9 cellular contexts compared by ENCODE assay signal in genomic region chr11:79493555-79494171, GRCh38. TPM values are rescaled to one million over a fixed set of nuclear protein-coding genes. Genes with fewer than 3 reads are reported as not detected.
A peak's percentile ranks its signal among the peaks of the same experiment; 100 is the strongest.
DNase-seq lines count a peak whose midpoint lies in the region; ATAC-seq and TF ChIP-seq lines count a peak whose summit lies in the region.
"Had no signal": no experiment of that assay in that cellular context is flagged by ENCODE, and none has a peak within 500 bp of the region (broad histone marks: within the 10 kb centered on the region; RNA-seq: fewer than 3 reads in every experiment).

No MANE protein-coding gene starts in this region.

- ATAC-seq in GM19351 (IDR thresholded peaks at IDR 0.05; ENCODE audit: unreplicated experiment): peak; percentile 96
- peak; percentile 77 for ATAC-seq in HG03378 (IDR thresholded peaks at IDR 0.05; ENCODE audit: unreplicated experiment)
- ATAC-seq: T-helper 17 cell had no signal

- peak; percentile 61 for DNase-seq in COR-L47 (lab: John Stamatoyannopoulos, UW)
- peak; percentile 65 for DNase-seq in NCI-H510A treated with DMSO at 0.1 percent for 48 hours (lab: John Stamatoyannopoulos, UW)
- peak; percentile 73 for DNase-seq in activated CD8-positive, alpha-beta memory T cell treated with anti-CD3 and anti-CD28 coated beads, Interleukin-2, amount 50 U/mL, for 48 hours
- peak; percentile 54 for DNase-seq in fibroblast of villous mesenchyme (ENCODE audit: low read depth)
- DNase-seq in nucleus accumbens (lab: John Stamatoyannopoulos, UW): peak in 47 of 56 donors; percentile 1 to 66 (median 22)
- no peak for DNase-seq in activated gamma-delta T cell (lab: John Stamatoyannopoulos, UW)

- TF ChIP-seq CTCF in fibroblast of villous mesenchyme (IDR thresholded peaks at IDR 0.05; ENCODE audit: insufficient read depth, low read depth, low read length): peak; percentile 88

- H3K4me3 ChIP-seq in fibroblast of villous mesenchyme (ENCODE audit: low read depth, low read length): no peak overlapping the region

RNA-seq across cellular contexts. Expression of gene TENM4, which starts 52.8 kb away (rescaled TPM):
- total RNA-seq in fibroblast of villous mesenchyme: 10.4 and 21.3 TPM in 2 replicates
